In the genomic region with DNA sequence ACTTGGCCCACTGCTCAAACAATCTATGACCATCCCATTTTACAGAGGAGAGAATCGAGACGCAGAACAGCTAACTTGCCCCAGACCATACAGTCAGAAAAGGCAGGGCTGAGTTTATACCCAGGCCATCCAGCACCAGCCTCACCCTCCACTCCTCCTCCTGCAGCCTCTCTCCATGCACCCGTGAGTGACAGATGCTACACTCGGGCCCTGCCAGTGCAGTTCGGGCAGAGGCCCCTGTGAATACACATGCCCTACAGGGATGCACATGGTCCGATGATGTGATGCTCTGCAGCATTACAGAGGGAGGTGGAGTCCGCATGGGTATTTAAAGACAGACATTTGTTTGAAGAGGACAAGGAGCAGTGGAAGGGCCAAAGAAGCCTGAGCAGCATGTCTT, we compare ENCODE assay signal across 30 cellular contexts.
"Had no signal": no experiment of that assay in that cellular context is flagged by ENCODE, and none has a peak within 500 bp of the region (broad histone marks: within the 10 kb centered on the region; RNA-seq: fewer than 3 reads in every experiment).

No MANE protein-coding gene starts in this region.

- H3K36me3 ChIP-seq: brain microvascular endothelial cell, WERI-Rb-1 had no signal

- H3K27ac ChIP-seq: brain microvascular endothelial cell, WERI-Rb-1 had no signal

- H3K27me3 ChIP-seq: brain microvascular endothelial cell had no signal

- DNase-seq: activated B cell treated with CpG ODN at 0.5 μM for 24 hours; activated CD4-positive, alpha-beta T cell treated with anti-CD3 and anti-CD28 coated beads for 48 hours; activated CD4-positive, alpha-beta T cell treated with anti-CD3 and anti-CD28 coated beads, Interleukin-2, amount 50 U/mL, for 1 hour; activated CD4-positive, alpha-beta T cell treated with anti-CD3 and anti-CD28 coated beads, Interleukin-2, amount 50 U/mL, for 48 hours; activated CD8-positive, alpha-beta memory T cell treated with anti-CD3 and anti-CD28 coated beads for 24 hours; activated CD8-positive, alpha-beta T cell treated with anti-CD3 and anti-CD28 coated beads for 36 hours; activated effector memory CD4-positive, alpha-beta T cell treated with Interleukin-2 at 50 U/mL for 16 hours; activated gamma-delta T cell treated with Interleukin-2 at 50 U/mL for 16 hours; activated naive CD4-positive, alpha-beta T cell treated with anti-CD3 and anti-CD28 coated beads, Interleukin-2, amount 50 U/mL, for 16 hours; activated naive CD4-positive, alpha-beta T cell treated with Interleukin-2 at 50 U/mL for 16 hours; activated T-cell treated with anti-CD3 and anti-CD28 coated beads, Interleukin-2, amount 50 U/mL, for 4 hours; amniotic stem cell; anterior cingulate cortex; brain microvascular endothelial cell; caudate nucleus; cortex of kidney; dermis blood vessel endothelial cell; effector CD4-positive, alpha-beta T cell; foreskin fibroblast; head of caudate nucleus; T-helper 17 cell; T1000; WERI-Rb-1 had no signal

- ATAC-seq: activated CD4-positive, CD25-positive, alpha-beta regulatory T cell treated with anti-CD3 and anti-CD28 coated beads, Interleukin-2, amount 50 U/mL, for 24 hours; activated CD8-positive, alpha-beta T cell treated with anti-CD3 and anti-CD28 coated beads for 36 hours; activated T-cell treated with anti-CD3 and anti-CD28 coated beads, Interleukin-2, amount 50 U/mL, for 4 hours; activated T-helper 17 cell treated with anti-CD3 and anti-CD28 coated beads, Interleukin-2, amount 50 U/mL, for 72 hours; esophagus mucosa; T-helper 17 cell had no signal

- FAIRE-seq: astrocyte, colon, endometrium, frontal cortex had no signal
